In the genomic region with DNA sequence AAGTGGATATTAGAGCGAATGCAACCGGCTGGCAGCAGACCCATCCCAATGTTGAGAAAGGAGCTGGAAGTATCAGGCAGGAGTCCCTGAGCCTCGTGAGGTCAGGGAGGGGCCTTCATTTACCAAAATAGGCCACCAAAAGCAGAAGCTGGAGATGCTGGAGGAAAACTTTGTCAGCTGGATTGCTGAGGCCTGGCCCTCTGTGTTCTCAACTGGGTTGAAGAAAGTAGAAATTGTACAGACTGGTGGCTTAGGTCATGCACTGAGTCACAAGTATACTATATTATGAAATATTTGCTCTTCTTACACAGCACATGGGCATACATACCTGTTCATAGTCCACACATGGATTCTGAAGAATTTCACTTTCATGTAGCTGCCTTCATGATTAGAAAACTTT, we compare ENCODE assay signal across 1 cellular context.
TF ChIP-seq lines count a peak whose summit lies in the region.

No MANE protein-coding gene starts in this region.

TF ChIP-seq in HepG2, 621 proteins besides CTCF, POLR2A, EP300 and RAD21:
- TF ChIP-seq BHLHE40 (IDR thresholded peaks at IDR 0.05; ENCODE audit: low read length) (peak; percentile 50; the same call in 1 of the 2 replicates), ATF4 (CRISPR knock-in tag; IDR thresholded peaks at IDR 0.05) (peak in 1 of 2 experiments; percentile 36; a peak in 1 of 4 replicates), ZMYM3 (CRISPR knock-in tag; IDR thresholded peaks at IDR 0.05) (no peak), FOSL2 (CRISPR knock-in tag; IDR thresholded peaks at IDR 0.05) (peak; percentile 60; the same call in 1 of the 2 replicates)
